In the genomic region with DNA sequence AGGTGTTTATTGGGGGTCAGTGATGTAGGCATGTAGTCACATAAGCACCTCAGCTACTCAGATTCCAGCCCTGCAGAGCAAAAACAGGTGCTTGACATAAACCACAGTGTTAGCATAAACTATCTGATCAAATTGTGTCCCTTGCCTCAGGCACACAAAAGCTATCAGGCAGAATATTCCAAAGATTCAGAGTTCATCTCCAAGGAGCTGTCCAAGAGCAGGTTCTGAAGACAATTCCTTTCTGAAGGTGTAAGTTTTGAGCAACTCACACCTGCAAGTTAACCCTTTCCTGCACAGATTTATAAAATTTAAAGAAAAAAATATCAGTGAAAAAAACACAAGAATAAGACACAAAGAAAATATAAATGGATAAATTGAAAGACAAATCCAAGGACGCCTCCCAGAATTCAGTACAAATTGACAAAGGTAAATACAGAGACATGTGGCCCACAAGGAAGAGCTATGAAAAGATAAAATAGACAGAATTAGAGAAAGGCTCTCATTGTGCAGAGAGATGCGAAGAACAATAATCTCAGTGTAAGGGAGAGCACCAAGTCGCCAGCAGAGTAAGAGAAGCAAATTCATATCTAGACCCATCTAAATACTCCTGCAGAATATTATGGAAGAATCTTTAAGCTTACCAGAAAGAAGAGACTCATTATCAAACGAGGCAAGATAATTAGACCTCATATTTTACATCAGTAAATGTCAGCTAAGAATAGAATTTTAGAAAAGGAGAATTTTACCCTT, we compare ENCODE assay signal across 17 cellular contexts.
"Had no signal": no experiment of that assay in that cellular context is flagged by ENCODE, and none has a peak within 500 bp of the region (broad histone marks: within the 10 kb centered on the region; RNA-seq: fewer than 3 reads in every experiment).

No MANE protein-coding gene starts in this region.

- DNase-seq: activated CD4-positive, alpha-beta T cell treated with anti-CD3 and anti-CD28 coated beads, Interleukin-2, amount 50 U/mL, for 4 hours; activated naive CD4-positive, alpha-beta T cell treated with anti-CD3 and anti-CD28 coated beads for 36 hours; activated naive CD8-positive, alpha-beta T cell treated with anti-CD3 and anti-CD28 coated beads, Interleukin-2, amount 50 U/mL, for 24 hours; activated T-cell treated with anti-CD3 and anti-CD28 coated beads for 4 hours; aorta; cerebellar nuclear complex; effector memory CD4-positive, alpha-beta T cell; kidney; psoas muscle; spleen; T-helper 9 cell; upper lobe of left lung had no signal

- ATAC-seq: activated CD4-positive, CD25-positive, alpha-beta regulatory T cell treated with anti-CD3 and anti-CD28 coated beads, Interleukin-2, amount 50 U/mL, for 24 hours; activated naive CD8-positive, alpha-beta T cell treated with anti-CD3 and anti-CD28 coated beads, Interleukin-2, amount 50 U/mL, for 24 hours; activated T-helper 17 cell treated with anti-CD3 and anti-CD28 coated beads, Interleukin-2, amount 50 U/mL, for 72 hours; psoas muscle; sciatic nerve had no signal

- H3K27me3 ChIP-seq: spleen, suprapubic skin, upper lobe of left lung had no signal

- H3K4me1 ChIP-seq: psoas muscle, suprapubic skin had no signal

- H3K36me3 ChIP-seq: spleen, suprapubic skin, upper lobe of left lung had no signal

- H3K9me3 ChIP-seq: psoas muscle, spleen, suprapubic skin, upper lobe of left lung had no signal

- H3K4me3 ChIP-seq: psoas muscle, spleen, suprapubic skin, upper lobe of left lung had no signal

- FAIRE-seq: frontal cortex had no signal

- H3K27ac ChIP-seq: psoas muscle, spleen, suprapubic skin, upper lobe of left lung had no signal
